In the genomic region with DNA sequence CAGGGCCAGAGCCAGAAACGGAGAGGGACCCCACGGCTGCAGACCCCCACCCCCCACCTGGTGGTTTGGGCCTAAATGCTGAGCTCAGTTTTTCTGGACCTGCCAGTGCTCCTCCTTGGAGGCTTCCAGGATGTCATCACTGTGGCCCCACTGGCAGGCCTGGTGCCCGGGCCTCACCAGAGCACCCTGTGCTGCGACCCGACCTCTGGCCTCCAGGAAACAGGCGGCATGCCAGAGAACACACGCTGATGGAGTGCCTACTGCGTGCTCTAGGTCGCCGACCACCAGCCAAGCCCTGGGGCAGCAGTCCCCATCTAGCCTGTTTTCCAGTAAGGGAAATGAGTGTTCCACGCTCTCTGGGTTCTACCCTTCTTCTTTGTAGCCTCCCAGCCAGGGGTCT, we compare ENCODE assay signal across 16 cellular contexts.
"Had no signal": no experiment of that assay in that cellular context is flagged by ENCODE, and none has a peak within 500 bp of the region (broad histone marks: within the 10 kb centered on the region; RNA-seq: fewer than 3 reads in every experiment).

No MANE protein-coding gene starts in this region.

- H3K27me3 Mint-ChIP-seq: activated naive CD8-positive, alpha-beta T cell; activated T-cell treated with anti-CD3 and anti-CD28 coated beads, Interleukin-2, amount 50 U/mL, for 24 hours; memory B cell had no signal

- H3K9me3 ChIP-seq: adrenal gland, breast epithelium, esophagus muscularis mucosa, upper lobe of right lung had no signal

- DNase-seq: activated CD8-positive, alpha-beta memory T cell treated with anti-CD3 and anti-CD28 coated beads, Interleukin-2, amount 50 U/mL, for 4 hours; activated naive CD4-positive, alpha-beta T cell; activated T-cell treated with anti-CD3 and anti-CD28 coated beads, Interleukin-2, amount 50 U/mL, for 24 hours; nephron progenitor cell; nucleus accumbens; stimulated activated CD4-positive, alpha-beta T cell treated with anti-CD3 and anti-CD28 coated beads, Interleukin-4, amount 100 ng/mL, for 4 hours; stimulated activated naive CD8-positive, alpha-beta T cell treated with anti-CD3 and anti-CD28 coated beads, Interleukin-15, Interleukin-2, amounts not matched to agents 100 U/mL and 50 U/mL, for 24 hours; T-helper 1 cell; upper lobe of right lung had no signal

- H3K36me3 ChIP-seq: adrenal gland, breast epithelium, upper lobe of right lung had no signal

- ATAC-seq: stimulated activated naive CD8-positive, alpha-beta T cell treated with anti-CD3 and anti-CD28 coated beads, Interleukin-15, Interleukin-2, amounts not matched to agents 100 U/mL and 50 U/mL, for 24 hours; upper lobe of right lung had no signal

- H3K9me3 Mint-ChIP-seq: activated T-cell treated with anti-CD3 and anti-CD28 coated beads, Interleukin-2, amount 50 U/mL, for 24 hours; activated T-helper 2 cell treated with anti-CD3 and anti-CD28 coated beads, Interferon-gamma antibody, Interleukin-2, Interleukin-4, amounts not matched to agents 10 μg/mL and 5 μg/mL and 100 μg/mL, durations not matched to agents 14 hours and 24 hours and 36 hours; memory B cell; nephron progenitor cell had no signal

- H3K27ac Mint-ChIP-seq: activated naive CD8-positive, alpha-beta T cell; activated T-cell treated with anti-CD3 and anti-CD28 coated beads, Interleukin-2, amount 50 U/mL, for 24 hours; activated T-helper 2 cell treated with anti-CD3 and anti-CD28 coated beads, Interferon-gamma antibody, Interleukin-2, Interleukin-4, amounts not matched to agents 10 μg/mL and 5 μg/mL and 100 μg/mL, durations not matched to agents 14 hours and 24 hours and 36 hours; memory B cell; nephron progenitor cell had no signal

- H3K27ac ChIP-seq: coronary artery, esophagus muscularis mucosa, upper lobe of right lung had no signal

- H3K27me3 ChIP-seq: adrenal gland, breast epithelium, esophagus muscularis mucosa, upper lobe of right lung had no signal

- H3K36me3 Mint-ChIP-seq: activated naive CD8-positive, alpha-beta T cell; memory B cell had no signal

- H3K4me3 Mint-ChIP-seq: activated naive CD8-positive, alpha-beta T cell; activated T-cell treated with anti-CD3 and anti-CD28 coated beads, Interleukin-2, amount 50 U/mL, for 24 hours; memory B cell; nephron progenitor cell had no signal

- H3K4me3 ChIP-seq: adrenal gland, breast epithelium, coronary artery, esophagus muscularis mucosa, upper lobe of right lung had no signal
